Comparison of ENCODE assay signal across 11 cellular contexts in the genomic region with DNA sequence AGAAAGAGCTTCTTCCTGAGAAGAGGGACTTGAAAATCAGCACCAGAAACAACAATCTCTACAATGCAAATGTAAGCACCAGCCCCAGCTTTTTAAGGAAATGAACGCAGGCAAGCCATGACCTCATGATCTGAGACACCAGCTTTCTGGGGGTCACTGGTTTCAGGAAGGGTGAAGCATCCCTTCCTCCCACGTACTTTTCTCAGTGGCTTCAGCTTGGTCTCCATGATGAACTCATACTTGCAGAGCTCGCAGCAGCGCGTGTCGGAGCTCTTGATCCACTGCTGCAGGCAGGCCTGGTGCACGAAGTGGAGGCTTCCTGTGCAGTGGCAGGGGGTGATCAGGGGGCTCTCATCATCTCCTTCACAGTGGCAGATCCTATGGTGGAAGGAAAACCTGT.
A peak's percentile ranks its signal among the peaks of the same experiment; 100 is the strongest.
DNase-seq lines count a peak whose midpoint lies in the region; ATAC-seq and TF ChIP-seq lines count a peak whose summit lies in the region.
"Had no signal": no experiment of that assay in that cellular context is flagged by ENCODE, and none has a peak within 500 bp of the region (broad histone marks: within the 10 kb centered on the region; RNA-seq: fewer than 3 reads in every experiment).

No MANE protein-coding gene starts in this region.

- H3K27ac Mint-ChIP-seq in naive B cell (peak overlapping the region; percentile 84 to 98 (median 95)), chondrocyte (ENCODE audit: unreplicated experiment) (no peak overlapping the region)

- ATAC-seq in GM18868 (IDR thresholded peaks at IDR 0.05; ENCODE audit: unreplicated experiment), result peak; percentile 68
- peak; percentile 66 for ATAC-seq in GM21723 (IDR thresholded peaks at IDR 0.05; ENCODE audit: unreplicated experiment)
- peak; percentile 64 for ATAC-seq in HG03469 (IDR thresholded peaks at IDR 0.05; ENCODE audit: unreplicated experiment)
- ATAC-seq in naive B cell (ENCODE audit: low read depth in 2 of 2), result peak; percentile 22 to 38
- ATAC-seq: psoas muscle had no signal

- H3K4me3 ChIP-seq in ascending aorta, result no peak overlapping the region
- H3K4me3 ChIP-seq: psoas muscle had no signal

- no peaks in the 10 kb centered on the region for H3K9me3 Mint-ChIP-seq in naive B cell
- no peaks in the 10 kb centered on the region for H3K9me3 Mint-ChIP-seq in chondrocyte (ENCODE audit: low read depth)

- H3K27ac ChIP-seq in RWPE1, result no peak overlapping the region
- H3K27ac ChIP-seq in ascending aorta, result no peak overlapping the region
- H3K27ac ChIP-seq: psoas muscle, VCaP had no signal

- H3K36me3 Mint-ChIP-seq in naive B cell (peaks cover 24 to 30% of the 10 kb centered on the region in 2 donors), chondrocyte (ENCODE audit: low read depth) (peaks cover 13% of the 10 kb centered on the region)

- H3K4me1 ChIP-seq in ascending aorta, result no peaks in the 10 kb centered on the region
- H3K4me1 ChIP-seq: psoas muscle had no signal

- POLR2A ChIA-PET in RWPE1 (lab: Yijun Ruan, JAX; ENCODE audit: low non-redundant PET), result no interaction called here

- peak overlapping the region; percentile 79 to 95 (median 89) for H3K4me3 Mint-ChIP-seq in naive B cell
- no peak overlapping the region for H3K4me3 Mint-ChIP-seq in chondrocyte (ENCODE audit: unreplicated experiment)

- no peaks in the 10 kb centered on the region for H3K9me3 ChIP-seq in ascending aorta
- H3K9me3 ChIP-seq: psoas muscle had no signal

- intact Hi-C loops in ascending aorta (cut with DNase I), result no loop called here

- no peak for TF ChIP-seq CTCF in chondrocyte (IDR thresholded peaks at IDR 0.05)
- no peak for TF ChIP-seq CTCF in RWPE1 (conservative IDR thresholded peaks at IDR 0.05; ENCODE audit: low read depth)
- no peak for TF ChIP-seq CTCF in ascending aorta (IDR thresholded peaks at IDR 0.05)

- H3K27me3 ChIP-seq in ascending aorta, result no peaks in the 10 kb centered on the region

- H3K36me3 ChIP-seq in ascending aorta, result peaks cover 33 to 35% of the 10 kb centered on the region in 2 donors

- DNase-seq in naive B cell (peak; percentile 28), Ammon's horn (ENCODE audit: low spot score) (no peak), chondrocyte (ENCODE audit: low spot score) (no peak), RWPE1 (ENCODE audit: low spot score) (no peak), ascending aorta (ENCODE audit: low spot score in 2 of 2) (no peak)
- DNase-seq: psoas muscle; stimulated activated naive CD4-positive, alpha-beta T cell treated with Interleukin-2 at 50 U/mL for 16 hours had no signal

- H3K27me3 Mint-ChIP-seq in naive B cell (no peaks in the 10 kb centered on the region), chondrocyte (ENCODE audit: low read depth) (no peaks in the 10 kb centered on the region)

- H3K4me1 Mint-ChIP-seq in naive B cell (peaks cover 74 to 85% (median 85%) of the 10 kb centered on the region in 3 donors), chondrocyte (ENCODE audit: low read depth) (peaks cover 4% of the 10 kb centered on the region)

- CTCF ChIA-PET in RWPE1 (lab: Yijun Ruan, JAX), result interaction anchor here (0.5 to 0.7 kb wide), 2 partner anchors 60 to 468 kb away, joined by 3 to 4 read pairs; no protein-coding TSS in a partner anchor
